ENCODE assay signal across 17 cellular contexts in genomic region chr15:66133247-66133646, GRCh38.
DNase-seq lines count a peak whose midpoint lies in the region; ATAC-seq and TF ChIP-seq lines count a peak whose summit lies in the region.
"Had no signal": no experiment of that assay in that cellular context is flagged by ENCODE, and none has a peak within 500 bp of the region (broad histone marks: within the 10 kb centered on the region; RNA-seq: fewer than 3 reads in every experiment).

No MANE protein-coding gene starts in this region.

- ATAC-seq in HG03196 (IDR thresholded peaks at IDR 0.05; ENCODE audit: unreplicated experiment), result no peak
- ATAC-seq: Panc1 had no signal

- peak overlapping the region in 1 of 5 experiments; percentile 18 for H3K4me3 Mint-ChIP-seq in brain

- no peak overlapping the region for H3K4me3 ChIP-seq in osteoblast (ENCODE audit: insufficient read depth, low read length)
- H3K4me3 ChIP-seq: BLaER1 treated with 17β-estradiol and CSF1 and Interleukin-3, amounts not matched to agents 10 nM and 100 nM had no signal

- H2AFZ ChIP-seq in osteoblast (ENCODE audit: low read length), result no peak overlapping the region

- H3K4me1 ChIP-seq in osteoblast (ENCODE audit: insufficient read depth, low read length), result no peaks in the 10 kb centered on the region

- H3K27me3 Mint-ChIP-seq in brain, result peaks cover 9% of the 10 kb centered on the region

- H3K9me3 ChIP-seq in osteoblast (ENCODE audit: low read depth, low read length), result no peaks in the 10 kb centered on the region
- H3K9me3 ChIP-seq: BLaER1 treated with 17β-estradiol and CSF1 and Interleukin-3, amounts not matched to agents 10 nM and 100 nM had no signal

- peak in 38 of 51 donors; percentile 21 to 92 (median 60) for DNase-seq in hypothalamus (lab: John Stamatoyannopoulos, UW)
- DNase-seq in osteoblast (ENCODE audit: insufficient read length, low spot score, missing footprints), result peak; percentile 36
- DNase-seq in mucosa of gallbladder (ENCODE audit: low spot score), result no peak
- DNase-seq in cerebellum (ENCODE audit: low spot score), result no peak
- no peak for DNase-seq in NCI-H1092 (lab: John Stamatoyannopoulos, UW)
- DNase-seq: DMS153, H7, IMR-90, Kasumi-1, NCI-H1436, NCI-H2029 treated with DMSO at 0.1 percent for 48 hours, NCI-H510A treated with DMSO at 0.1 percent for 48 hours, Right ventricle myocardium superior had no signal

- peak overlapping the region; percentile 5 to 89 (median 84) for H3K27ac Mint-ChIP-seq in brain

- no peaks in the 10 kb centered on the region for H3K79me2 ChIP-seq in osteoblast (ENCODE audit: insufficient read depth, low read length)

- no peaks in the 10 kb centered on the region for H3K36me3 ChIP-seq in osteoblast (ENCODE audit: insufficient read depth, low read length)
- H3K36me3 ChIP-seq: BLaER1 treated with 17β-estradiol and CSF1 and Interleukin-3, amounts not matched to agents 10 nM and 100 nM had no signal

- H3K4me1 Mint-ChIP-seq in brain, result peaks cover 69% of the 10 kb centered on the region

- no peaks in the 10 kb centered on the region for H4K20me1 ChIP-seq in osteoblast (ENCODE audit: insufficient read depth, low read length)
- H4K20me1 ChIP-seq: BLaER1 treated with 17β-estradiol and CSF1 and Interleukin-3, amounts not matched to agents 10 nM and 100 nM had no signal

- peaks cover 45% of the 10 kb centered on the region for H3K27me3 ChIP-seq in osteoblast (ENCODE audit: insufficient read depth, low read length)
- H3K27me3 ChIP-seq: BLaER1 treated with 17β-estradiol and CSF1 and Interleukin-3, amounts not matched to agents 10 nM and 100 nM had no signal

- no peaks in the 10 kb centered on the region for H3K36me3 Mint-ChIP-seq in brain

- H3K9me3 Mint-ChIP-seq in brain, result peaks cover 0 to 2% (median 0%) of the 10 kb centered on the region in 5 experiments

- no peak overlapping the region for H3K4me2 ChIP-seq in osteoblast (ENCODE audit: insufficient read depth, low read length)
- H3K4me2 ChIP-seq: BLaER1 treated with 17β-estradiol and CSF1 and Interleukin-3, amounts not matched to agents 10 nM and 100 nM had no signal

- no peak for TF ChIP-seq CTCF in brain (conservative IDR thresholded peaks at IDR 0.05)
- no peak for TF ChIP-seq CTCF in osteoblast (IDR thresholded peaks at IDR 0.05; ENCODE audit: extremely low read depth, low read depth, low read length)

- H3K27ac ChIP-seq in osteoblast (ENCODE audit: low read depth, low read length), result no peak overlapping the region
- H3K27ac ChIP-seq: BLaER1 treated with 17β-estradiol and CSF1 and Interleukin-3, amounts not matched to agents 10 nM and 100 nM had no signal

Comparison
In these comparisons a context has a peak if more than half of its experiments do, and no peak if none do; other contexts are left out.
1. DNase-seq: peak in hypothalamus (38 of 51) and osteoblast (single experiment); none in mucosa of gallbladder (single experiment), cerebellum (single experiment) and NCI-H1092 (single experiment).